In the genomic region with DNA sequence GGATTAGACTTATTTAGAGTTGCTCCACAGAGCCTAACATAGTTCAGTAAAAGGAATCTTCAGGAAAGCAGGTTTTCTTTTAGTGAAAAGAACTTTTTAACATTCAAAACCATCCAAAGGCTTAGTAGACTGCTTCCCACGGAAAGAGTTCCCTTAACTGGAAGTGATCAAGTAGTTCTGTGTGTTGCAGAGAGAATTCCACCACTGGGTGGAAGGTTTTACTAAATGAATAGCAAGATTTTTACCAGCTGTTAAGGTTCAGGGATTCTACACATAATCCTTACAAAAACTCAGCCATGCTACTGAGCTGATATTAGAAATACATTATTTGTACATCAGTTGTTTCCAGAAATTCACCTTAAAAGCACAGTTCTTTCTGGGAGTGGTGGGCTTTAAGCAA, we compare ENCODE assay signal across 1 cellular context.
TF ChIP-seq lines count a peak whose summit lies in the region.

No MANE protein-coding gene starts in this region.

TF ChIP-seq in IMR-90, 13 proteins besides CTCF, POLR2A, EP300 and RAD21 (continued from another document):
- TF ChIP-seq RCOR1 (IDR thresholded peaks at IDR 0.05; ENCODE audit: insufficient replicate concordance, low read length) (no peak), SMC3 (IDR thresholded peaks at IDR 0.05; ENCODE audit: low read depth, low read length) (no peak)
